7 cellular contexts compared by ENCODE assay signal in the genomic region with DNA sequence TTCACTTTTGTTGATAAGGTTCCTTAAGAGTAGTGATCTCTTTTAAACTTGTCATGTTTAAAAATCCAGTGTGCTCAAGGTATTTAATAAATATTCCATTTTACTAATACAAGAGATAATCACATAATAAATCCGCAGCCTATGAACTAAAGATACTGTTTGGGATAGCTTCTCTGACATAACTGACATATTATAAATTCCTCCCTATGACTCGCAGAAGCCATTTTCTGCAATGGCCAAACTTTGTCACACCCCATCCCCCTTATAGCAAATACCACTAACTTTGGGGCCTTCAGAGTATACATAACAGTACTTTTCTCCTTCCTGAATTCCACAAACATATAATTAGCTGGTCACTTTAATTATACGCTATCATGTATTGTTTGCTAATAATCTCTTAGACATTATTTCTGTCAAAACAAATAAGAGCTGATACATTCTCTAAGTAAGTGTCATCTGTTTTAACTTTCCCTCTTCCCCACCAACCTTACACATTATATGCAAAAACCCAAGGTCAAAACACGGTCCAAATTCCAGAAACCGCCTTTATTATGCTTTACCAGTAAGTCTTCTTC. TPM values are rescaled to one million over a fixed set of nuclear protein-coding genes. Genes with fewer than 3 reads are reported as not detected.
DNase-seq lines count a peak whose midpoint lies in the region; ATAC-seq and TF ChIP-seq lines count a peak whose summit lies in the region.

No MANE protein-coding gene starts in this region.

- H3K4me1 ChIP-seq in OCI-LY7 (ENCODE audit: insufficient read depth, low read length, poor library complexity, severe bottlenecking), result peaks cover 27% of the 10 kb centered on the region

- H4K20me1 ChIP-seq in OCI-LY7 (ENCODE audit: insufficient read depth, low read length), result no peaks in the 10 kb centered on the region

- H2AFZ ChIP-seq in OCI-LY7 (ENCODE audit: low read length), result peak overlapping the region; percentile 78; the same call in 1 of the 2 replicates

- H3K9me3 ChIP-seq in OCI-LY7 (ENCODE audit: low read length), result no peaks in the 10 kb centered on the region

- peak overlapping the region; percentile 83 for H3K4me3 ChIP-seq in GM12865 (ENCODE audit: low read depth, low read length)
- peak overlapping the region; percentile 84 for H3K4me3 ChIP-seq in OCI-LY7 (ENCODE audit: low read depth, low read length, poor library complexity, severe bottlenecking)

- POLR2A ChIA-PET in OCI-LY7 (lab: Charles Lee), result interaction anchor here (0.9 to 4.2 kb wide), 4 partner anchors 36 to 574 kb away, joined by 3 to 27 read pairs (median 14); a partner anchor contains a TSS

- TSS peak; percentile 67 for BruUV-seq in OCI-LY7 (replicated peaks; lab: Mats Ljungman, UMichigan)

- peaks cover 39% of the 10 kb centered on the region; the same call in 1 of the 2 replicates for H3K79me2 ChIP-seq in OCI-LY7 (ENCODE audit: insufficient read depth, low read depth, low read length)

- CTCF ChIA-PET in OCI-LY7 (lab: Charles Lee; ENCODE audit: unreplicated experiment), result no interaction called here

- TF ChIP-seq CTCF in GM12865 (IDR thresholded peaks at IDR 0.05; ENCODE audit: insufficient read depth, low read depth, low read length, missing control alignments) (no peak), OCI-LY7 (conservative IDR thresholded peaks at IDR 0.05; ENCODE audit: low read length) (no peak)

- no peaks in the 10 kb centered on the region for H3K9me2 ChIP-seq in OCI-LY7 (ENCODE audit: insufficient read depth, low read length)

- peaks cover 23% of the 10 kb centered on the region for H3K36me3 ChIP-seq in OCI-LY7 (ENCODE audit: insufficient read depth, low read length)

- ATAC-seq in GM18861 (IDR thresholded peaks at IDR 0.05; ENCODE audit: unreplicated experiment), result no peak
- no peak for ATAC-seq in activated CD4-positive, CD25-positive, alpha-beta regulatory T cell treated with anti-CD3 and anti-CD28 coated beads, Interleukin-2, amount 50 U/mL, for 24 hours

- H3K27ac ChIP-seq in OCI-LY7 (ENCODE audit: low read depth, low read length, poor library complexity, severe bottlenecking), result peak overlapping the region; percentile 88
- H3K27ac ChIP-seq in epithelial cell of prostate, result peak overlapping the region; percentile 89

- peak overlapping the region; percentile 85 for H3K4me2 ChIP-seq in OCI-LY7 (ENCODE audit: low read length)

- intact Hi-C loops in OCI-LY7 (cut with micrococcal nuclease; ENCODE audit: unreplicated experiment), result loop anchor here (1.0 to 10.0 kb wide), 8 partner anchors 32 to 488 kb away; a partner anchor contains a TSS

- DNase-seq in GM12865 (ENCODE audit: low read depth), result no peak
- DNase-seq in OCI-LY7 (ENCODE audit: low spot score), result peak; percentile 42
- no peak for DNase-seq in epithelial cell of prostate (ENCODE audit: low read depth, low spot score)
- DNase-seq in pons (ENCODE audit: low spot score), result peak; percentile 8
- no peak for DNase-seq in AML-193 (lab: John Stamatoyannopoulos, UW)

RNA-seq across cellular contexts. Expression of a gene that starts 1.1 kb away (rescaled TPM):
- total RNA-seq in OCI-LY7 (2014; rRNA removed; shearing (Covaris generic)), result 13.9 and 17.6 TPM in 2 replicates
- 17.8 and 22.0 TPM in 2 replicates for total RNA-seq in OCI-LY7 (2022)

RNA-seq across cellular contexts. Expression of a gene that starts 32.4 kb away (rescaled TPM):
- total RNA-seq in OCI-LY7 (2014; rRNA removed; shearing (Covaris generic)), result 25.5 and 33.9 TPM in 2 replicates
- total RNA-seq in OCI-LY7 (2022), result 28.7 and 30.9 TPM in 2 replicates

Comparison
In these comparisons a context has a peak if more than half of its experiments do, and no peak if none do; other contexts are left out.
1. DNase-seq: peak in OCI-LY7 (single experiment) and pons (single experiment); none in GM12865 (single experiment), epithelial cell of prostate (single experiment) and AML-193 (0 of 2).